ENCODE assay signal across 8 cellular contexts in genomic region chr7:140229591-140230516, GRCh38. TPM values are rescaled to one million over a fixed set of nuclear protein-coding genes. Genes with fewer than 3 reads are reported as not detected.
DNase-seq lines count a peak whose midpoint lies in the region; ATAC-seq and TF ChIP-seq lines count a peak whose summit lies in the region.

No MANE protein-coding gene starts in this region.

- H3K27ac Mint-ChIP-seq in activated B cell treated with CpG ODN at 0.5 μM for 24 hours = peak overlapping the region; percentile 99

- H3K27ac ChIP-seq in mucosa of rectum (ENCODE audit: low read depth in 2 of 2, low read length in 2 of 2) = peak overlapping the region; percentile 97

- DNase-seq in NCI-H2029 (lab: John Stamatoyannopoulos, UW) = peak; percentile 20
- no peak for DNase-seq in NCI-H2029 treated with DMSO at 0.1 percent for 48 hours (lab: John Stamatoyannopoulos, UW)
- DNase-seq in activated B cell treated with CpG ODN at 0.5 μM for 24 hours = peak; percentile 57
- no peak for DNase-seq in choroid plexus epithelial cell (ENCODE audit: low read depth)
- DNase-seq in stimulated activated naive CD4-positive, alpha-beta T cell (lab: John Stamatoyannopoulos, UW) = peak; percentile 69 to 96 (median 83)
- DNase-seq in GF-D8 (lab: John Stamatoyannopoulos, UW) = no peak
- DNase-seq in AG08396 (ENCODE audit: low spot score) = no peak

- H3K4me3 ChIP-seq in choroid plexus epithelial cell (ENCODE audit: low read depth, low read length) (peak overlapping the region; percentile 52), mucosa of rectum (ENCODE audit: low read length in 2 of 2) (peak overlapping the region; percentile 64 to 65)

- no peaks in the 10 kb centered on the region for H3K36me3 ChIP-seq in mucosa of rectum (ENCODE audit: control insufficient read depth in 2 of 2, insufficient read depth in 2 of 2, low read length in 2 of 2)

- H3K36me3 Mint-ChIP-seq in activated B cell treated with CpG ODN at 0.5 μM for 24 hours (ENCODE audit: low read depth) = peaks cover 2% of the 10 kb centered on the region

- intact Hi-C loops in activated B cell treated with CpG ODN at 0.5 μM for 24 hours (cut with micrococcal nuclease) = loop anchor here (1.0 to 5.0 kb wide), 8 partner anchors 12 to 868 kb away; partner anchors contain the start of genes HIPK2 and MKRN1

- no peaks in the 10 kb centered on the region for H3K27me3 ChIP-seq in mucosa of rectum (ENCODE audit: control insufficient read depth in 2 of 2, insufficient read depth in 2 of 2, low read length in 2 of 2)

- H3K4me1 ChIP-seq in mucosa of rectum (ENCODE audit: control insufficient read depth in 2 of 2, insufficient read depth in 2 of 2, low read length in 2 of 2) = peaks cover 30 to 34% of the 10 kb centered on the region in 2 donors

- no peaks in the 10 kb centered on the region for H3K9me3 Mint-ChIP-seq in activated B cell treated with CpG ODN at 0.5 μM for 24 hours

- peaks cover 65% of the 10 kb centered on the region for H3K4me1 Mint-ChIP-seq in activated B cell treated with CpG ODN at 0.5 μM for 24 hours

- H3K9me3 ChIP-seq in mucosa of rectum (ENCODE audit: control insufficient read depth in 2 of 2, low read length in 2 of 2) = no peaks in the 10 kb centered on the region

- POLR2A ChIA-PET in activated B cell treated with CpG ODN at 0.5 μM for 24 hours (lab: Charles Lee) = interaction anchor here (0.7 to 12.8 kb wide), 8 partner anchors 8 to 370 kb away, joined by 3 to 168 read pairs (median 7); partner anchors contain the start of genes KDM7A and PARP12

- TF ChIP-seq CTCF in activated B cell treated with CpG ODN at 0.5 μM for 24 hours (IDR thresholded peaks at IDR 0.05) (no peak), choroid plexus epithelial cell (conservative IDR thresholded peaks at IDR 0.05; ENCODE audit: low read depth, low read length) (no peak)

- CTCF ChIA-PET in activated B cell treated with CpG ODN at 0.5 μM for 24 hours (lab: Charles Lee) = interaction anchor here (1.0 to 1.2 kb wide), 3 partner anchors 20 to 54 kb away, joined by 3 to 4 read pairs (median 3); partner anchors contain the start of gene KDM7A

- no peaks in the 10 kb centered on the region for H3K27me3 Mint-ChIP-seq in activated B cell treated with CpG ODN at 0.5 μM for 24 hours

- H3K4me3 Mint-ChIP-seq in activated B cell treated with CpG ODN at 0.5 μM for 24 hours = peak overlapping the region; percentile 91

- H3K9ac ChIP-seq in mucosa of rectum (ENCODE audit: low read depth in 1 of 2, low read length in 2 of 2) = peak overlapping the region; percentile 73 to 81

- peak; percentile 43 for ATAC-seq in activated B cell treated with CpG ODN at 0.5 μM for 24 hours (ENCODE audit: low read depth)

RNA-seq across cellular contexts. Expression of gene KDM7A, which starts 53.1 kb away (rescaled TPM):
- 13.8 and 15.5 TPM in 2 replicates for total RNA-seq in activated B cell treated with CpG ODN at 0.5 μM for 24 hours

Comparison
In these comparisons a context has a peak if more than half of its experiments do, and no peak if none do; other contexts are left out.
1. DNase-seq: peak in NCI-H2029 (single experiment), activated B cell treated with CpG ODN at 0.5 μM for 24 hours (single experiment) and stimulated activated naive CD4-positive, alpha-beta T cell (6 of 6); none in NCI-H2029 treated with DMSO at 0.1 percent for 48 hours (single experiment), choroid plexus epithelial cell (single experiment), GF-D8 (single experiment) and AG08396 (single experiment).